Comparison of ENCODE assay signal across 1 cellular context in genomic region chr1:207805841-207806421, GRCh38.
A peak's percentile ranks its signal among the peaks of the same experiment; 100 is the strongest.
TF ChIP-seq lines count a peak whose summit lies in the region.

No MANE protein-coding gene starts in this region.

TF ChIP-seq in K562, 482 proteins besides CTCF, POLR2A, EP300 and RAD21 (continued from another document and continues in another):
- TF ChIP-seq ZNF407 (IDR thresholded peaks at IDR 0.05; ENCODE audit: low read depth) = no peak
- no peak for TF ChIP-seq ZZZ3 (IDR thresholded peaks at IDR 0.05)
- TF ChIP-seq HES1 (IDR thresholded peaks at IDR 0.05; ENCODE audit: low read depth) = no peak
- TF ChIP-seq KLF16 (IDR thresholded peaks at IDR 0.05) = no peak
- peak; percentile 23; the same call in 1 of the 2 replicates for TF ChIP-seq ZNF445 (CRISPR knock-in tag; IDR thresholded peaks at IDR 0.05; ENCODE audit: low read depth)
- no peak for TF ChIP-seq SRSF1 (IDR thresholded peaks at IDR 0.05; ENCODE audit: low read depth, low read length)
- peak; percentile 43 for TF ChIP-seq GATA2 (CRISPR knock-in tag; IDR thresholded peaks at IDR 0.05)
- no peak for TF ChIP-seq MGA (IDR thresholded peaks at IDR 0.05)
- TF ChIP-seq POLR2B (IDR thresholded peaks at IDR 0.05; ENCODE audit: low read depth, partially characterized antibody) = no peak
- TF ChIP-seq TOE1 (IDR thresholded peaks at IDR 0.05; ENCODE audit: borderline replicate concordance) = no peak
- no peak for TF ChIP-seq TOE1 (CRISPR knock-in tag; IDR thresholded peaks at IDR 0.05; ENCODE audit: borderline replicate concordance, low read depth)
- TF ChIP-seq DLX4 (CRISPR knock-in tag; IDR thresholded peaks at IDR 0.05) = no peak
- TF ChIP-seq WHSC1 (IDR thresholded peaks at IDR 0.05; ENCODE audit: low read length) = peak; percentile 53
- TF ChIP-seq NCOA4 (IDR thresholded peaks at IDR 0.05; ENCODE audit: partially characterized antibody) = no peak
- no peak for TF ChIP-seq HMG20B (CRISPR knock-in tag; IDR thresholded peaks at IDR 0.05)
- TF ChIP-seq HOMEZ (CRISPR knock-in tag; IDR thresholded peaks at IDR 0.05) = no peak
- TF ChIP-seq NR4A1 (CRISPR knock-in tag; IDR thresholded peaks at IDR 0.05) = peak; percentile 58; the same call in 1 of the 2 replicates
- TF ChIP-seq NR4A1 (tag; IDR thresholded peaks at IDR 0.05) = peak; percentile 90
- no peak for TF ChIP-seq BCLAF1 (IDR thresholded peaks at IDR 0.05; ENCODE audit: borderline replicate concordance in 1 of 2, control insufficient read depth in 1 of 2, low read depth in 2 of 2, low read length in 1 of 2)
- TF ChIP-seq RBM17 (IDR thresholded peaks at IDR 0.05; ENCODE audit: borderline replicate concordance, low read depth, low read length) = no peak
- no peak for TF ChIP-seq FOXK1 (CRISPR knock-in tag; IDR thresholded peaks at IDR 0.05; ENCODE audit: borderline replicate concordance)
- TF ChIP-seq KHSRP (IDR thresholded peaks at IDR 0.05) = no peak
- peak; percentile 72; the same call in 1 of the 2 replicates for TF ChIP-seq ZBTB17 (CRISPR knock-in tag; IDR thresholded peaks at IDR 0.05)
- no peak for TF ChIP-seq ZNF507 (tag; conservative IDR thresholded peaks at IDR 0.05)
- TF ChIP-seq ZNF511 (CRISPR knock-in tag; IDR thresholded peaks at IDR 0.05) = no peak
- peak; percentile 69 for TF ChIP-seq ATF3 (IDR thresholded peaks at IDR 0.05)
- TF ChIP-seq ATF3 (CRISPR knock-in tag; conservative IDR thresholded peaks at IDR 0.05) = no peak
- no peak for TF ChIP-seq ZNF197 (CRISPR knock-in tag; IDR thresholded peaks at IDR 0.05; ENCODE audit: low read depth)
